In the genomic region with DNA sequence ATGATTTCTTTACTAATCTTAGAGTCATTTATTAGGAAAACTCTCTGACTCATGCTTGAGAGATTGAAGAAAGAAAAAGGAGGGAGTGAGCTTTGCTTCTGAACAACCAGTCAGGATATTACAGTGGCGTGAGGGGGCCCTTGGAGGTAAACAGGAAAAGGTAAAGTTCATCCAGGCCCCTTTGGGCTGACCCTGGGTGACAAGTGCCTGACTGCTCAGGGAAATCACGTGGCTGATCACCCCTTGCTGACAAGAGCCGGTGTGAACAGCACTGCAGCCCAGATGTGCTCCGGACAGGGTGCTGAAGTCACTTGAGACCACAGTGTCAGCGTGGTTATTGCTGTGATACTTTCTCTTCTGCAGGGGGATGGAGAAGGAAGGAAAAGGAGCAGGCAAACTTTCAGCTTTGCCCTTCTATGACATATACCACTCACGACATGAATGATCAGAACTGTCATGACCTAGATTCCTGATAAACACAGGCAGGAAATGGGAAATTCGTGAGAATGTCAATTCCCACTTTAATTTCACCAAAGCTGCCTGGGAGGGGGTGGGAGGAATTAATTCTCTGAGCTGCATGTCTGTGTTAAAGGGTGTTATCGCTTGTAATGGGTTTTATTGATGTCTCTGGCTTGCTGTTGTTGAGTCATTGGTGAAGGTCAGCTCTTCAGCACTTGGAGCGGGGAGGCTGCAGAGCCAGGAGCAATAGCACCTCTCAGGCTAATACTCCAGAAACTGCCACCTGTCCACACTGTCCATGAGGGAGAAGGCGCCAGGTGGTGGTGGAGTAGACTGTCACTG, we compare ENCODE assay signal across 10 cellular contexts.
DNase-seq lines count a peak whose midpoint lies in the region; ATAC-seq, FAIRE-seq and TF ChIP-seq lines count a peak whose summit lies in the region.
"Had no signal": no experiment of that assay in that cellular context is flagged by ENCODE, and none has a peak within 500 bp of the region (broad histone marks: within the 10 kb centered on the region; RNA-seq: fewer than 3 reads in every experiment).

No MANE protein-coding gene starts in this region.

- TF ChIP-seq CTCF in kidney (IDR thresholded peaks at IDR 0.05; ENCODE audit: borderline replicate concordance, extremely low read depth, insufficient read depth) (no peak), H9 (conservative IDR thresholded peaks at IDR 0.05) (no peak)

- H2BK20ac ChIP-seq in H9 (ENCODE audit: low read depth, low read length, poor library complexity, severe bottlenecking) = no peak overlapping the region

- H3K4ac ChIP-seq in H9 (ENCODE audit: low read depth, low read length) = no peak overlapping the region

- WGBS in H9 (ENCODE audit: extremely low coverage, insufficient read length, low lambda C conversion rate) = no CpG with 5 or more reads among the region's 10 CpGs

- H3K36me3 Mint-ChIP-seq in natural killer cell treated with Interleukin-12 subunit alpha and Interleukin-12 subunit beta and Interleukin-15 and Interleukin-18, amount 100 ng/mL, for 72 hours = peaks cover 28% of the 10 kb centered on the region
- no peaks in the 10 kb centered on the region for H3K36me3 Mint-ChIP-seq in H9 (ENCODE audit: insufficient read depth in 1 of 3, low read depth in 3 of 3)

- H4K8ac ChIP-seq in H9 (replicated peaks; ENCODE audit: insufficient read length, low read depth, low read length) = no peak overlapping the region

- H3K23me2 ChIP-seq in H9 (ENCODE audit: insufficient read length, low read depth, low read length, poor library complexity, severe bottlenecking) = no peaks in the 10 kb centered on the region

- H3K27me3 ChIP-seq in H9 (ENCODE audit: insufficient read depth, low read length) = no peaks in the 10 kb centered on the region

- DNase-seq in left ventricle myocardium superior (no peak), Right ventricle myocardium inferior (ENCODE audit: missing footprints) (no peak), activated gamma-delta T cell (lab: John Stamatoyannopoulos, UW) (peak; percentile 7), urothelium cell line (ENCODE audit: low spot score) (no peak), NOMO-1 treated with DMSO at 0.1 percent for 48 hours (lab: John Stamatoyannopoulos, UW; ENCODE audit: unreplicated experiment) (no peak), kidney (no peak), H9 (no peak)
- DNase-seq in natural killer cell treated with Interleukin-12 subunit alpha and Interleukin-12 subunit beta and Interleukin-15 and Interleukin-18, amount 100 ng/mL, for 72 hours (ENCODE audit: low spot score) = peak; percentile 89
- DNase-seq: C1 segment of cervical spinal cord had no signal

- intact Hi-C loops in left ventricle myocardium superior (cut with micrococcal nuclease) (no loop called here), Right ventricle myocardium inferior (cut with DNase I) (no loop called here), kidney (cut with DNase I) (no loop called here)

- no peak overlapping the region for H2BK5ac ChIP-seq in H9 (ENCODE audit: insufficient read length, low read length)

- H3K4me1 ChIP-seq in kidney (ENCODE audit: control insufficient read depth in 1 of 2, insufficient read depth in 1 of 2, low read depth in 1 of 2, low read length in 2 of 2) = no peaks in the 10 kb centered on the region
- H3K4me1 ChIP-seq in H9 (ENCODE audit: insufficient read depth, low read length) = peaks cover 3% of the 10 kb centered on the region; the same call in 1 of the 2 replicates

- H2AFZ ChIP-seq in H9 (ENCODE audit: low read length) = no peak overlapping the region

- peaks cover 64 to 70% of the 10 kb centered on the region in 2 donors for H3K4me1 Mint-ChIP-seq in natural killer cell treated with Interleukin-12 subunit alpha and Interleukin-12 subunit beta and Interleukin-15 and Interleukin-18, amount 100 ng/mL, for 72 hours (ENCODE audit: low read depth in 2 of 2)
- peaks cover 5 to 6% of the 10 kb centered on the region in 2 experiments; a peak in 3 of 4 replicates for H3K4me1 Mint-ChIP-seq in H9

- H3K27ac Mint-ChIP-seq in natural killer cell treated with Interleukin-12 subunit alpha and Interleukin-12 subunit beta and Interleukin-15 and Interleukin-18, amount 100 ng/mL, for 72 hours = peak overlapping the region; percentile 78 to 93
- H3K27ac Mint-ChIP-seq in H9 = no peak overlapping the region

- H3K4me2 ChIP-seq in H9 (ENCODE audit: insufficient read depth, insufficient read length, low read length) = no peak overlapping the region

- no peaks in the 10 kb centered on the region for H3K27me3 Mint-ChIP-seq in natural killer cell treated with Interleukin-12 subunit alpha and Interleukin-12 subunit beta and Interleukin-15 and Interleukin-18, amount 100 ng/mL, for 72 hours
- H3K27me3 Mint-ChIP-seq in H9 (ENCODE audit: low read depth) = no peaks in the 10 kb centered on the region; the same call in 1 of the 2 replicates

- H3K9me3 ChIP-seq in kidney (ENCODE audit: control insufficient read depth in 1 of 2, low read length in 2 of 2) (no peaks in the 10 kb centered on the region), H9 (ENCODE audit: control insufficient read depth, low read depth, low read length) (no peaks in the 10 kb centered on the region)

- FAIRE-seq in urothelium cell line (lab: Jason Lieb, UNC) (peak; percentile 77), kidney (lab: Jason Lieb, UNC) (no peak)

- no peak overlapping the region for H2AK5ac ChIP-seq in H9 (ENCODE audit: insufficient read length, low read length)

- H4K20me1 ChIP-seq in H9 (ENCODE audit: control insufficient read depth, insufficient read depth, insufficient read length) = no peaks in the 10 kb centered on the region

- no peak overlapping the region for H2BK15ac ChIP-seq in H9 (ENCODE audit: low read depth, low read length)

- no peak overlapping the region for H3K14ac ChIP-seq in H9 (ENCODE audit: insufficient read depth, low read length)

- H3K4me3 Mint-ChIP-seq in natural killer cell treated with Interleukin-12 subunit alpha and Interleukin-12 subunit beta and Interleukin-15 and Interleukin-18, amount 100 ng/mL, for 72 hours = peak overlapping the region; percentile 71
- no peak overlapping the region for H3K4me3 Mint-ChIP-seq in H9

- H3K4me3 ChIP-seq in kidney (ENCODE audit: low read length in 2 of 2) = no peak overlapping the region

- H3K27ac ChIP-seq in kidney (ENCODE audit: low read depth in 2 of 2, low read length in 2 of 2) (no peak overlapping the region), H9 (ENCODE audit: insufficient read length, low read depth, low read length) (no peak overlapping the region)
- H3K27ac ChIP-seq: HL-60 had no signal

- H2BK120ac ChIP-seq in H9 (ENCODE audit: low read depth, low read length, poor library complexity, severe bottlenecking) = no peak overlapping the region

- H3K36me3 ChIP-seq in kidney (ENCODE audit: control insufficient read depth in 1 of 2, insufficient read depth in 2 of 2, low read length in 2 of 2) = no peaks in the 10 kb centered on the region

- no peak overlapping the region for H3K18ac ChIP-seq in H9 (ENCODE audit: insufficient read length, low read depth, low read length)

- no peak overlapping the region for H3K56ac ChIP-seq in H9 (ENCODE audit: insufficient read length, low read depth, low read length)

- H3K9me3 Mint-ChIP-seq in natural killer cell treated with Interleukin-12 subunit alpha and Interleukin-12 subunit beta and Interleukin-15 and Interleukin-18, amount 100 ng/mL, for 72 hours = no peaks in the 10 kb centered on the region
- H3K9me3 Mint-ChIP-seq in H9 = no peaks in the 10 kb centered on the region; a peak in 1 of 5 replicates

- H2BK12ac ChIP-seq in H9 (ENCODE audit: insufficient read length, low read depth, low read length) = no peak overlapping the region

- H3T11ph ChIP-seq in H9 (ENCODE audit: low read length) = no peak overlapping the region

- ATAC-seq in left ventricle myocardium superior = peak; percentile 36
- no peak for ATAC-seq in Right ventricle myocardium inferior
- peak; percentile 95 to 97 for ATAC-seq in natural killer cell treated with Interleukin-12 subunit alpha and Interleukin-12 subunit beta and Interleukin-15 and Interleukin-18, amount 100 ng/mL, for 72 hours

- no peaks in the 10 kb centered on the region for H3K79me2 ChIP-seq in H9 (ENCODE audit: insufficient read depth, low read length)

- no peak overlapping the region for H3K9ac ChIP-seq in kidney (ENCODE audit: low read length in 2 of 2)
- no peak overlapping the region for H3K9ac ChIP-seq in H9 (ENCODE audit: extremely low read depth, insufficient read length, low read length)

- no peak overlapping the region for H4K5ac ChIP-seq in H9 (ENCODE audit: insufficient read length, low read depth, low read length)

- H4K91ac ChIP-seq in H9 (ENCODE audit: insufficient read length, low read depth, low read length) = no peak overlapping the region

- no peak overlapping the region for H3K23ac ChIP-seq in H9 (ENCODE audit: insufficient read length, low read depth, low read length)

- H3K79me1 ChIP-seq in H9 (ENCODE audit: insufficient read depth, low read depth, low read length, poor library complexity, severe bottlenecking) = no peaks in the 10 kb centered on the region

Comparison
In these comparisons a context has a peak if more than half of its experiments do, and no peak if none do; other contexts are left out.
1. DNase-seq: peak in activated gamma-delta T cell (single experiment) and natural killer cell treated with Interleukin-12 subunit alpha and Interleukin-12 subunit beta and Interleukin-15 and Interleukin-18, amount 100 ng/mL, for 72 hours (single experiment); none in left ventricle myocardium superior (single experiment), Right ventricle myocardium inferior (single experiment), urothelium cell line (single experiment), NOMO-1 treated with DMSO at 0.1 percent for 48 hours (single experiment), kidney (single experiment) and H9 (single experiment).
2. H3K27ac Mint-ChIP-seq: peak in natural killer cell treated with Interleukin-12 subunit alpha and Interleukin-12 subunit beta and Interleukin-15 and Interleukin-18, amount 100 ng/mL, for 72 hours (2 of 2); none in H9 (0 of 3).